Comparison of ENCODE assay signal across 8 cellular contexts in genomic region chr4:143186634-143187033, GRCh38. TPM values are rescaled to one million over a fixed set of nuclear protein-coding genes. Genes with fewer than 3 reads are reported as not detected.
DNase-seq lines count a peak whose midpoint lies in the region; ATAC-seq and TF ChIP-seq lines count a peak whose summit lies in the region.

No MANE protein-coding gene starts in this region.

- peak overlapping the region; percentile 77 for H3K4me2 ChIP-seq in mammary epithelial cell (ENCODE audit: insufficient read depth, low read depth, low read length)

- CTCF ChIA-PET in AG04450 (lab: Charles Lee), result no interaction called here
- CTCF ChIA-PET in mammary epithelial cell (lab: Charles Lee; ENCODE audit: low non-redundant PET), result no interaction called here

- no TSS peak for BruUV-seq in mammary epithelial cell (replicated peaks; lab: Mats Ljungman, UMichigan)

- H4K20me1 ChIP-seq in mammary epithelial cell (ENCODE audit: insufficient read depth, low read length), result no peaks in the 10 kb centered on the region

- dilution Hi-C loops in mammary epithelial cell (cut with HindIII; ENCODE audit: low sequenced_read_pairs), result no loop called here

- H3K27me3 ChIP-seq in AG04450 (ENCODE audit: control insufficient read depth, insufficient read depth, low read length) (no peaks in the 10 kb centered on the region), mammary epithelial cell (ENCODE audit: insufficient read depth, low read length) (no peaks in the 10 kb centered on the region), mucosa of stomach (ENCODE audit: control insufficient read depth, insufficient read depth, low read length) (no peaks in the 10 kb centered on the region)

- no peak for TF ChIP-seq CTCF in AG04450 (IDR thresholded peaks at IDR 0.05; ENCODE audit: low read depth, low read length)
- TF ChIP-seq CTCF in mammary epithelial cell (conservative IDR thresholded peaks at IDR 0.05 in 1 of 2, IDR thresholded peaks at IDR 0.05 in 1 of 2; ENCODE audit: extremely low read depth in 1 of 2, insufficient read depth in 1 of 2, low read depth in 1 of 2, low read length in 2 of 2), result no peak

- H3K36me3 ChIP-seq in mammary epithelial cell (ENCODE audit: insufficient read depth, low read length) (peaks cover 3% of the 10 kb centered on the region), mucosa of stomach (ENCODE audit: control insufficient read depth, insufficient read depth, low read length) (no peaks in the 10 kb centered on the region)

- DNase-seq in AG04450 (ENCODE audit: low read depth, low spot score), result no peak
- peak; percentile 12 for DNase-seq in KG1 (lab: John Stamatoyannopoulos, UW)
- peak; percentile 19 for DNase-seq in mammary epithelial cell
- no peak for DNase-seq in HPDE6-E6E7 (ENCODE audit: extremely low spot score)
- no peak for DNase-seq in stimulated activated CD4-positive, alpha-beta T cell treated with anti-CD3 and anti-CD28 coated beads, Interleukin-4, amount 100 ng/mL, for 1 hour

- ATAC-seq in HG03095 (IDR thresholded peaks at IDR 0.05; ENCODE audit: unreplicated experiment) (no peak), HG02884 (IDR thresholded peaks at IDR 0.05; ENCODE audit: unreplicated experiment) (no peak)

- intact Hi-C loops in mammary epithelial cell (cut with micrococcal nuclease), result loop anchor here (5.0 kb wide), 1 partner anchor 151 kb away; the partner anchor contains the start of gene GAB1

- in situ Hi-C loops in mammary epithelial cell (cut with MboI; ENCODE audit: low sequenced_read_pairs in 2 of 2), result no loop called here

- H3K9ac ChIP-seq in mammary epithelial cell (ENCODE audit: insufficient read depth, low read length), result peak overlapping the region; percentile 81
- H3K9ac ChIP-seq in mucosa of stomach (ENCODE audit: low read length), result peak overlapping the region; percentile 94

- no peak overlapping the region for H2AFZ ChIP-seq in mammary epithelial cell (ENCODE audit: low read depth, low read length)

- POLR2A ChIA-PET in AG04450 (lab: Yijun Ruan, JAX), result no interaction called here

- H3K27ac ChIP-seq in AG04450 (ENCODE audit: low read depth, low read length) (no peak overlapping the region), mammary epithelial cell (ENCODE audit: insufficient read depth, low read depth, low read length) (peak overlapping the region; percentile 70)

- no peaks in the 10 kb centered on the region; the same call in 1 of the 2 replicates for H3K9me3 ChIP-seq in AG04450 (ENCODE audit: control insufficient read depth, insufficient read depth, low read length)
- no peaks in the 10 kb centered on the region for H3K9me3 ChIP-seq in mammary epithelial cell (replicated peaks; ENCODE audit: insufficient read depth, low read length)
- no peaks in the 10 kb centered on the region for H3K9me3 ChIP-seq in mucosa of stomach (ENCODE audit: control insufficient read depth, low read length)

- H3K4me1 ChIP-seq in mammary epithelial cell (ENCODE audit: insufficient read depth, low read length), result peaks cover 9% of the 10 kb centered on the region
- H3K4me1 ChIP-seq in mucosa of stomach (ENCODE audit: control insufficient read depth, insufficient read depth, low read length), result peaks cover 15% of the 10 kb centered on the region

- H3K79me2 ChIP-seq in mammary epithelial cell (ENCODE audit: insufficient read depth, low read length), result peaks cover 71% of the 10 kb centered on the region

- H3K4me3 ChIP-seq in AG04450 (ENCODE audit: low read depth, low read length), result peak overlapping the region; percentile 89
- peak overlapping the region; percentile 70 to 98 (median 70) for H3K4me3 ChIP-seq in mammary epithelial cell (replicated peaks in 1 of 3; ENCODE audit: insufficient read depth in 1 of 3, low read depth in 2 of 3, low read length in 3 of 3)
- H3K4me3 ChIP-seq in mucosa of stomach (ENCODE audit: low read length), result no peak overlapping the region

- WGBS in mammary epithelial cell (ENCODE audit: low coverage, missing lambda C conversion rate), result 0% methylated on average over 6 of the region's 6 CpGs

RNA-seq across cellular contexts. Expression of gene USP38, which starts 1.9 kb away (rescaled TPM):
- 11.6 and 14.1 TPM in 2 replicates for polyA plus RNA-seq in AG04450 (2011; rRNA removed)
- polyA minus RNA-seq in AG04450 (2011; rRNA and poly(A)+ RNA removed), result 25.3 and 26.6 TPM in 2 replicates
- 10 to 100 TPM; 18.3 to 37.5 TPM for total RNA-seq in mammary epithelial cell
- polyA plus RNA-seq in mammary epithelial cell, result 10.2 TPM
- polyA minus RNA-seq in mammary epithelial cell, result 17.8 TPM

Comparison
In these comparisons a context has a peak if more than half of its experiments do, and no peak if none do; other contexts are left out.
1. DNase-seq: peak in KG1 (single experiment) and mammary epithelial cell (single experiment); none in AG04450 (single experiment), HPDE6-E6E7 (single experiment) and stimulated activated CD4-positive, alpha-beta T cell treated with anti-CD3 and anti-CD28 coated beads, Interleukin-4, amount 100 ng/mL, for 1 hour (single experiment).